In genomic region chr6:42045538-42046460, GRCh38 we compare ENCODE assay signal across 8 cellular contexts. TPM values are rescaled to one million over a fixed set of nuclear protein-coding genes. Genes with fewer than 3 reads are reported as not detected.
DNase-seq lines count a peak whose midpoint lies in the region; ATAC-seq and TF ChIP-seq lines count a peak whose summit lies in the region.

No MANE protein-coding gene starts in this region.

- no peaks in the 10 kb centered on the region for H3K36me3 ChIP-seq in liver (ENCODE audit: control insufficient read depth in 4 of 4, insufficient read depth in 3 of 4, low read depth in 1 of 4, low read length in 3 of 4)

- H3K4me1 ChIP-seq in liver (ENCODE audit: control insufficient read depth in 4 of 4, insufficient read depth in 4 of 4, low read length in 3 of 4): peaks cover 1 to 48% (median 27%) of the 10 kb centered on the region in 4 donors

- no peaks in the 10 kb centered on the region for H3K27me3 ChIP-seq in liver (ENCODE audit: control insufficient read depth in 4 of 4, insufficient read depth in 4 of 4, low read length in 3 of 4)

- 25% methylated on average over 14 of the region's 14 CpGs for WGBS in liver

- peak; percentile 12 to 35 for TF ChIP-seq RAD21 in liver (IDR thresholded peaks at IDR 0.05)

- ATAC-seq in HG03439 (IDR thresholded peaks at IDR 0.05; ENCODE audit: unreplicated experiment) (no peak), GM19324 (IDR thresholded peaks at IDR 0.05; ENCODE audit: low FRiP score, unreplicated experiment) (no peak)

- no peak for TF ChIP-seq CTCF in GM10248 (IDR thresholded peaks at IDR 0.05; ENCODE audit: control extremely low read depth, extremely low read depth, low read depth, missing control alignments)
- no peak for TF ChIP-seq CTCF in liver (IDR thresholded peaks at IDR 0.05; ENCODE audit: low read depth, low read length, missing input control)

- H3K9ac ChIP-seq in liver (ENCODE audit: low read depth in 1 of 2, low read length in 2 of 2): peak overlapping the region in 1 of 2 donors; percentile 83

- no peaks in the 10 kb centered on the region for H3K9me3 ChIP-seq in liver (ENCODE audit: control insufficient read depth in 4 of 4, low read length in 3 of 4)

- DNase-seq in GM10248 (ENCODE audit: extremely low spot score) (peak; percentile 50), NCI-H2107 (lab: John Stamatoyannopoulos, UW) (peak; percentile 62)
- peak; percentile 73 for DNase-seq in activated CD4-positive, alpha-beta T cell treated with anti-CD3 and anti-CD28 coated beads for 48 hours
- peak in 2 of 3 experiments; percentile 73 to 74 for DNase-seq in stimulated activated CD4-positive, alpha-beta T cell treated with anti-CD3 and anti-CD28 coated beads, TNF-alpha, amount 100 ng/mL, for 4 hours (ENCODE audit: low read depth in 3 of 3)

- POLR2A ChIA-PET in GM10248 (lab: Yijun Ruan, JAX): interaction anchor here (0.6 kb wide), 2 partner anchors 206 to 215 kb away, joined by 4 to 6 read pairs; no protein-coding TSS in a partner anchor

- H3K4me3 ChIP-seq in liver (ENCODE audit: low read depth in 1 of 3, low read length in 3 of 3): peak overlapping the region in 2 of 3 donors; percentile 3 to 22

- CTCF ChIA-PET in GM10248 (lab: Yijun Ruan, JAX): interaction anchor here (1.1 to 13.5 kb wide), 18 partner anchors 7 to 312 kb away, joined by 3 to 253 read pairs (median 14); partner anchors contain the start of genes BYSL, FRS3, MED20 and PRICKLE4

- peak overlapping the region; percentile 80 for H3K27ac ChIP-seq in cingulate gyrus (ENCODE audit: low read depth, low read length)
- peak overlapping the region; percentile 52 to 60 for H3K27ac ChIP-seq in liver (ENCODE audit: low read depth in 1 of 2, low read length in 2 of 2)

TF ChIP-seq in liver, 16 proteins besides CTCF, POLR2A, EP300 and RAD21:
- no peak for TF ChIP-seq YY1 (IDR thresholded peaks at IDR 0.05)
- no peak for TF ChIP-seq ATF3 (IDR thresholded peaks at IDR 0.05)
- no peak for TF ChIP-seq FOXA2 (IDR thresholded peaks at IDR 0.05)
- no peak for TF ChIP-seq HNF4G (IDR thresholded peaks at IDR 0.05)
- TF ChIP-seq GABPA (IDR thresholded peaks at IDR 0.05 in 1 of 2, conservative IDR thresholded peaks at IDR 0.05 in 1 of 2): peak in 1 of 2 donors; percentile 20
- peak; percentile 84 for TF ChIP-seq SP1 (IDR thresholded peaks at IDR 0.05)
- peak; percentile 14 for TF ChIP-seq FOXA1 (IDR thresholded peaks at IDR 0.05)
- no peak for TF ChIP-seq ZBTB33 (IDR thresholded peaks at IDR 0.05)
- no peak for TF ChIP-seq HNF4A (conservative IDR thresholded peaks at IDR 0.05)
- TF ChIP-seq TAF1 (conservative IDR thresholded peaks at IDR 0.05): no peak
- TF ChIP-seq, protein P1, sequence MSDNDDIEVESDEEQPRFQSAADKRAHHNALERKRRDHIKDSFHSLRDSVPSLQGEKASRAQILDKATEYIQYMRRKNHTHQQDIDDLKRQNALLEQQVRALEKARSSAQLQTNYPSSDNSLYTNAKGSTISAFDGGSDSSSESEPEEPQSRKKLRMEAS (IDR thresholded peaks at IDR 0.05): no peak
- TF ChIP-seq RXRA (IDR thresholded peaks at IDR 0.05): peak in 1 of 2 donors; percentile 14
- peak; percentile 63 for TF ChIP-seq NR2F2 (IDR thresholded peaks at IDR 0.05)
- TF ChIP-seq, protein P2, sequence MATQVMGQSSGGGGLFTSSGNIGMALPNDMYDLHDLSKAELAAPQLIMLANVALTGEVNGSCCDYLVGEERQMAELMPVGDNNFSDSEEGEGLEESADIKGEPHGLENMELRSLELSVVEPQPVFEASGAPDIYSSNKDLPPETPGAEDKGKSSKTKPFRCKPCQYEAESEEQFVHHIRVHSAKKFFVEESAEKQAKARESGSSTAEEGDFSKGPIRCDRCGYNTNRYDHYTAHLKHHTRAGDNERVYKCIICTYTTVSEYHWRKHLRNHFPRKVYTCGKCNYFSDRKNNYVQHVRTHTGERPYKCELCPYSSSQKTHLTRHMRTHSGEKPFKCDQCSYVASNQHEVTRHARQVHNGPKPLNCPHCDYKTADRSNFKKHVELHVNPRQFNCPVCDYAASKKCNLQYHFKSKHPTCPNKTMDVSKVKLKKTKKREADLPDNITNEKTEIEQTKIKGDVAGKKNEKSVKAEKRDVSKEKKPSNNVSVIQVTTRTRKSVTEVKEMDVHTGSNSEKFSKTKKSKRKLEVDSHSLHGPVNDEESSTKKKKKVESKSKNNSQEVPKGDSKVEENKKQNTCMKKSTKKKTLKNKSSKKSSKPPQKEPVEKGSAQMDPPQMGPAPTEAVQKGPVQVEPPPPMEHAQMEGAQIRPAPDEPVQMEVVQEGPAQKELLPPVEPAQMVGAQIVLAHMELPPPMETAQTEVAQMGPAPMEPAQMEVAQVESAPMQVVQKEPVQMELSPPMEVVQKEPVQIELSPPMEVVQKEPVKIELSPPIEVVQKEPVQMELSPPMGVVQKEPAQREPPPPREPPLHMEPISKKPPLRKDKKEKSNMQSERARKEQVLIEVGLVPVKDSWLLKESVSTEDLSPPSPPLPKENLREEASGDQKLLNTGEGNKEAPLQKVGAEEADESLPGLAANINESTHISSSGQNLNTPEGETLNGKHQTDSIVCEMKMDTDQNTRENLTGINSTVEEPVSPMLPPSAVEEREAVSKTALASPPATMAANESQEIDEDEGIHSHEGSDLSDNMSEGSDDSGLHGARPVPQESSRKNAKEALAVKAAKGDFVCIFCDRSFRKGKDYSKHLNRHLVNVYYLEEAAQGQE (IDR thresholded peaks at IDR 0.05): peak; percentile 19

RNA-seq across cellular contexts. Expression of gene TAF8, which starts 4.5 kb away (rescaled TPM):
- 10 to 100 TPM in 1 of 2 donors, 1 to 10 TPM in 1; 9.0 to 11.3 TPM for total RNA-seq in liver
- 1 to 10 TPM; 3.9 to 5.9 TPM for polyA plus RNA-seq in liver
